Comparison of ENCODE assay signal across 9 cellular contexts in genomic region chr6:139334791-139335446, GRCh38. TPM values are rescaled to one million over a fixed set of nuclear protein-coding genes. Genes with fewer than 3 reads are reported as not detected.
DNase-seq lines count a peak whose midpoint lies in the region; ATAC-seq and TF ChIP-seq lines count a peak whose summit lies in the region.
"Had no signal": no experiment of that assay in that cellular context is flagged by ENCODE, and none has a peak within 500 bp of the region (broad histone marks: within the 10 kb centered on the region; RNA-seq: fewer than 3 reads in every experiment).

No MANE protein-coding gene starts in this region.

- H3K9me3 ChIP-seq in fibroblast of lung (ENCODE audit: control insufficient read depth, insufficient read depth, low read depth, low read length) (no peaks in the 10 kb centered on the region), parathyroid adenoma (ENCODE audit: control insufficient read depth, low read length) (no peaks in the 10 kb centered on the region)
- H3K9me3 ChIP-seq: tibial nerve had no signal

- POLR2A ChIA-PET in BJ (lab: Charles Lee): no interaction called here

- no peaks in the 10 kb centered on the region for H3K79me2 ChIP-seq in fibroblast of lung (ENCODE audit: control insufficient read depth, insufficient read depth, low read length)
- H3K79me2 ChIP-seq in parathyroid adenoma: no peaks in the 10 kb centered on the region

- H3K9ac ChIP-seq in fibroblast of lung (ENCODE audit: insufficient read depth, low read length) (no peak overlapping the region), parathyroid adenoma (no peak overlapping the region)

- H3K27ac ChIP-seq in fibroblast of lung (ENCODE audit: insufficient read depth, low read length): peak overlapping the region; percentile 22
- H3K27ac ChIP-seq in parathyroid adenoma: no peak overlapping the region

- no peaks in the 10 kb centered on the region for H4K20me1 ChIP-seq in fibroblast of lung (ENCODE audit: control insufficient read depth, extremely low read depth, insufficient read depth, low read length)

- no peak for ATAC-seq in GM18867 (IDR thresholded peaks at IDR 0.05; ENCODE audit: unreplicated experiment)

- H3K4me1 ChIP-seq in fibroblast of lung (ENCODE audit: control insufficient read depth, extremely low read depth, insufficient read depth, low read length) (peaks cover 2% of the 10 kb centered on the region), parathyroid adenoma (peaks cover 2% of the 10 kb centered on the region)

- DNase-seq in BJ (ENCODE audit: low read depth) (peak; percentile 59), RKO (ENCODE audit: low spot score) (peak; percentile 60), fibroblast of lung (ENCODE audit: low read depth in 2 of 2) (peak; percentile 97), NCI-H2081 (lab: John Stamatoyannopoulos, UW) (no peak), cerebellum (ENCODE audit: low spot score) (no peak), NCI-H146 (lab: John Stamatoyannopoulos, UW) (no peak)

- H3K4me2 ChIP-seq in fibroblast of lung (ENCODE audit: extremely low read depth, insufficient read depth, low read length) (no peak overlapping the region), parathyroid adenoma (ENCODE audit: low read length) (no peak overlapping the region)

- H2AFZ ChIP-seq in fibroblast of lung (ENCODE audit: low read length) (peak overlapping the region; percentile 27), parathyroid adenoma (peak overlapping the region; percentile 9)

- H3K27me3 ChIP-seq in BJ (ENCODE audit: control insufficient read depth, insufficient read depth, low read length) (no peaks in the 10 kb centered on the region), fibroblast of lung (ENCODE audit: control insufficient read depth, insufficient read depth, low read length) (no peaks in the 10 kb centered on the region), parathyroid adenoma (ENCODE audit: control insufficient read depth, insufficient read depth, low read length) (no peaks in the 10 kb centered on the region)
- H3K27me3 ChIP-seq: tibial nerve had no signal

- no peak for TF ChIP-seq CTCF in BJ (IDR thresholded peaks at IDR 0.05; ENCODE audit: insufficient read depth, low read depth, low read length)
- TF ChIP-seq CTCF in fibroblast of lung (conservative IDR thresholded peaks at IDR 0.05 in 1 of 2, IDR thresholded peaks at IDR 0.05 in 1 of 2; ENCODE audit: low read depth in 1 of 2, low read length in 2 of 2): no peak
- TF ChIP-seq CTCF in parathyroid adenoma (IDR thresholded peaks at IDR 0.05): no peak

- no peak overlapping the region for H3K4me3 ChIP-seq in BJ (ENCODE audit: low read depth, low read length)
- no peak overlapping the region for H3K4me3 ChIP-seq in fibroblast of lung (replicated peaks in 1 of 4; ENCODE audit: control extremely low read depth in 1 of 4, insufficient read depth in 1 of 4, low read depth in 3 of 4, low read length in 4 of 4)
- H3K4me3 ChIP-seq in parathyroid adenoma (ENCODE audit: low read depth, low read length): no peak overlapping the region
- H3K4me3 ChIP-seq: tibial nerve had no signal

- H3K36me3 ChIP-seq in BJ (ENCODE audit: control insufficient read depth, insufficient read depth, low read length) (no peaks in the 10 kb centered on the region), fibroblast of lung (ENCODE audit: control insufficient read depth, insufficient read depth, low read length) (no peaks in the 10 kb centered on the region), parathyroid adenoma (ENCODE audit: control insufficient read depth, insufficient read depth, low read length) (no peaks in the 10 kb centered on the region)
- H3K36me3 ChIP-seq: tibial nerve had no signal

- CTCF ChIA-PET in BJ (lab: Yijun Ruan, JAX): interaction anchor here (1.6 kb wide), 1 partner anchor 115 kb away, joined by 5 read pairs; no protein-coding TSS in a partner anchor

RNA-seq across cellular contexts. Expression of gene CITED2, which starts 39.5 kb away (rescaled TPM):
- polyA plus RNA-seq in BJ (2011; rRNA removed) (497 and 707 TPM in 2 replicates), fibroblast of lung (230 and 370 TPM in 2 replicates)
- polyA minus RNA-seq in BJ (2011; rRNA and poly(A)+ RNA removed): 263 and 386 TPM in 2 replicates
- total RNA-seq in fibroblast of lung (94.8 and 139 TPM in 2 replicates), cerebellum (53.0 TPM)
- polyA plus RNA-seq in fibroblast of lung (2012): 293 and 445 TPM in 2 replicates
- 64.5 and 110 TPM in 2 replicates for polyA minus RNA-seq in fibroblast of lung (ENCODE audit: low replicate concordance)

RNA-seq across cellular contexts. Expression of gene TXLNB, which starts 43.1 kb away (rescaled TPM):
- 0.44 and 0.71 TPM in 2 replicates for polyA plus RNA-seq in BJ (2011; rRNA removed)
- 0.21 and 0.28 TPM in 2 replicates for polyA minus RNA-seq in BJ (2011; rRNA and poly(A)+ RNA removed)
- 1.2 and 1.5 TPM in 2 replicates for total RNA-seq in fibroblast of lung
- 0.15 and 0.36 TPM in 2 replicates for polyA plus RNA-seq in fibroblast of lung
- polyA plus RNA-seq in fibroblast of lung (2012): 0.12 and 0.36 TPM in 2 replicates
- 0.33 and 0.55 TPM in 2 replicates for polyA minus RNA-seq in fibroblast of lung (ENCODE audit: low replicate concordance)
- 0.73 TPM for total RNA-seq in cerebellum

Comparison
In these comparisons a context has a peak if more than half of its experiments do, and no peak if none do; other contexts are left out.
1. DNase-seq: peak in BJ (single experiment), RKO (single experiment) and fibroblast of lung (2 of 2); none in NCI-H2081 (0 of 2), cerebellum (single experiment) and NCI-H146 (single experiment).